ENCODE assay signal across 8 cellular contexts in genomic region chr12:118035194-118036041, GRCh38. TPM values are rescaled to one million over a fixed set of nuclear protein-coding genes. Genes with fewer than 3 reads are reported as not detected.
DNase-seq lines count a peak whose midpoint lies in the region; ATAC-seq and TF ChIP-seq lines count a peak whose summit lies in the region.

No MANE protein-coding gene starts in this region.

- H3K4me1 ChIP-seq in mucosa of descending colon (ENCODE audit: low read depth) (no peaks in the 10 kb centered on the region), PC-9 (replicated peaks; ENCODE audit: insufficient read depth) (no peaks in the 10 kb centered on the region)

- H3K9me2 ChIP-seq in PC-9 (ENCODE audit: insufficient read depth) = no peaks in the 10 kb centered on the region

- H3K4me3 ChIP-seq in mucosa of descending colon = no peak overlapping the region
- no peak overlapping the region for H3K4me3 ChIP-seq in PC-9

- no TSS peak for BruUV-seq in PC-9 (replicated peaks; lab: Mats Ljungman, UMichigan)

- TF ChIP-seq CTCF in mucosa of descending colon (IDR thresholded peaks at IDR 0.05) (no peak), PC-9 (conservative IDR thresholded peaks at IDR 0.05) (no peak)

- DNase-seq in NCI-H345 (lab: John Stamatoyannopoulos, UW) (peak; percentile 36), NCI-H345 treated with DMSO at 0.1 percent for 48 hours (lab: John Stamatoyannopoulos, UW; ENCODE audit: unreplicated experiment) (no peak), mucosa of descending colon (no peak), globus pallidus (ENCODE audit: low spot score) (no peak), PC-9 (no peak)
- DNase-seq in activated naive CD4-positive, alpha-beta T cell treated with anti-CD3 and anti-CD28 coated beads, Interleukin-2, amount 50 U/mL, for 16 hours = peak; percentile 22

- H3K36me3 ChIP-seq in mucosa of descending colon (ENCODE audit: low read depth) = peaks cover 8% of the 10 kb centered on the region
- peaks cover 42% of the 10 kb centered on the region; the same call in 1 of the 2 replicates for H3K36me3 ChIP-seq in PC-9 (ENCODE audit: low read depth)

- H3K79me2 ChIP-seq in PC-9 (ENCODE audit: low read depth) = no peaks in the 10 kb centered on the region

- no peaks in the 10 kb centered on the region for H3K9me3 ChIP-seq in mucosa of descending colon
- no peaks in the 10 kb centered on the region for H3K9me3 ChIP-seq in PC-9 (ENCODE audit: insufficient read depth, low read depth)

- no peak overlapping the region for H3K4me2 ChIP-seq in PC-9

- peaks cover 23% of the 10 kb centered on the region; the same call in 1 of the 2 replicates for H3F3A ChIP-seq in PC-9 (ENCODE audit: insufficient read depth, low read depth)

- ATAC-seq in GM19468 (IDR thresholded peaks at IDR 0.05; ENCODE audit: extremely low read depth, unreplicated experiment) (peak; percentile 51), HG03442 (IDR thresholded peaks at IDR 0.05; ENCODE audit: unreplicated experiment) (peak; percentile 89), mucosa of descending colon (peak; percentile 56)

- POLR2A ChIA-PET in PC-9 (lab: Charles Lee; ENCODE audit: unreplicated experiment) = interaction anchor here (0.7 kb wide), 1 partner anchor 19 kb away, joined by 5 read pairs; no protein-coding TSS in a partner anchor

- H4K20me1 ChIP-seq in PC-9 (ENCODE audit: insufficient read depth) = 0 out of 2 replicates have a peak, but pooled peaks cover 3% of the 10 kb centered on the region

- intact Hi-C loops in mucosa of descending colon (cut with DNase I, micrococcal nuclease) (loop anchor here (10.0 kb wide), 1 partner anchor 161 kb away; no protein-coding TSS in a partner anchor), PC-9 (cut with micrococcal nuclease; ENCODE audit: unreplicated experiment) (loop anchor here (1.0 to 2.0 kb wide), 2 partner anchors 19 to 160 kb away; partner anchors contain the start of gene RFC5)

- H2AFZ ChIP-seq in PC-9 = no peak overlapping the region

- no peak overlapping the region for H3K27ac ChIP-seq in PC-9

- CTCF ChIA-PET in PC-9 (lab: Charles Lee) = interaction anchor here (0.7 to 1.9 kb wide), 2 partner anchors 25 to 160 kb away, joined by 3 to 8 read pairs; partner anchors contain the start of gene WSB2

- H3K27me3 ChIP-seq in PC-9 (ENCODE audit: insufficient read depth, low read depth) = no peaks in the 10 kb centered on the region

RNA-seq across cellular contexts. Expression of gene RFC5, which starts 18.9 kb away (rescaled TPM):
- total RNA-seq in mucosa of descending colon (10 to 100 TPM in 2 of 3 donors, 1 to 10 TPM in 1; 9.8 to 14.7 (median 14.0) TPM), PC-9 (2021) (30.3 and 34.7 TPM in 2 replicates)

RNA-seq across cellular contexts. Expression of gene WSB2, which starts 25.6 kb away (rescaled TPM):
- total RNA-seq in mucosa of descending colon (100 to 1,000 TPM; 103 to 159 (median 119) TPM), PC-9 (2021) (44.2 and 46.2 TPM in 2 replicates)

Comparison
In these comparisons a context has a peak if more than half of its experiments do, and no peak if none do; other contexts are left out.
1. DNase-seq: peak in NCI-H345 (single experiment) and activated naive CD4-positive, alpha-beta T cell treated with anti-CD3 and anti-CD28 coated beads, Interleukin-2, amount 50 U/mL, for 16 hours (single experiment); none in NCI-H345 treated with DMSO at 0.1 percent for 48 hours (single experiment), mucosa of descending colon (0 of 3), globus pallidus (single experiment) and PC-9 (0 of 2).
2. Peak in every context shown above with its lines, with median percentiles within 50 percentile points of each other: ATAC-seq.